In the genomic region with DNA sequence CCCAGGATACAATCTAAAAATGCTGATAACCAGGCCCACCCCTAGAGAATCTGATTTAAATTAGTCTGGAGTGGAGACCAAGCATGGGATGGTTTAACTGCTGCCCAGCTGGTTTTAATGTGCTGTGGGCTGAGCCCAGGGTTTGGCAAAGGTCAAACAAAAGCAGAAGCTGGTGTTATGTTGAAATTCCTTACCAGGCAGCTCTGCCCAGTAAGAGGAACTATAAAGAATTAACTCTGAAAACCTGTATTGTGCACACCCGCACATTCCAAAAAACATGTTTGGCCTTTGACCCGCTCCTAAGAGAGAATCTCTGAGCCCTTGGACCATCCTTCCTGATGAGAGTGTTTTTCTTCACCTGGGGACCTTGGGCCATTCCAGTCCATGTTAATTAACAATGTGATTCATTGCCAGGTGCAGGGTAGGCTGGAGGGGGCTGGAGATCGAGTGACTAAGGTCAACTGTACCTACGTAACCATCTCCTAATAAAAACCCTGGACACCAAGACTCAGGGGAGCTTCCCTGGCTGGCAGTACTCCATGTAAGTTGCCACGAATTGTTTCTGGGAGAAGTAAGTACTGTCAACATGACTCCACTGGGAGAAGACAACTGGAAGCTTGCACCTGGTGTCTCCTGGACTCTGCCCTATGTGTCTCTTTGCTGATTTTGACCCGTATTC, we compare ENCODE assay signal across 11 cellular contexts. TPM values are rescaled to one million over a fixed set of nuclear protein-coding genes. Genes with fewer than 3 reads are reported as not detected.
A peak's percentile ranks its signal among the peaks of the same experiment; 100 is the strongest.
DNase-seq lines count a peak whose midpoint lies in the region; ATAC-seq and TF ChIP-seq lines count a peak whose summit lies in the region.
"Had no signal": no experiment of that assay in that cellular context is flagged by ENCODE, and none has a peak within 500 bp of the region (broad histone marks: within the 10 kb centered on the region; RNA-seq: fewer than 3 reads in every experiment).

No MANE protein-coding gene starts in this region.

- DNase-seq in AML-193 (lab: John Stamatoyannopoulos, UW) = peak; percentile 96 to 99
- peak; percentile 84 for DNase-seq in NCI-H69 (lab: John Stamatoyannopoulos, UW)
- DNase-seq in fibroblast of gingiva (ENCODE audit: low read depth) = peak; percentile 91
- no peak for DNase-seq in NCI-H2081 treated with DMSO at 0.1 percent for 48 hours (lab: John Stamatoyannopoulos, UW)
- no peak for DNase-seq in H7
- DNase-seq in NCI-H2227 (lab: John Stamatoyannopoulos, UW; ENCODE audit: unreplicated experiment) = no peak
- DNase-seq: activated T-cell treated with anti-CD3 and anti-CD28 coated beads, Interleukin-2, amount 50 U/mL, for 1 hour; natural killer cell; small intestine had no signal

- H3K36me3 ChIP-seq in neutrophil (no peaks in the 10 kb centered on the region), H7 (replicated peaks; ENCODE audit: control insufficient read depth, insufficient read depth, low read length) (no peaks in the 10 kb centered on the region)

- H3K27me3 ChIP-seq in neutrophil (no peaks in the 10 kb centered on the region), H7 (ENCODE audit: control insufficient read depth, insufficient read depth, low read length) (no peaks in the 10 kb centered on the region)

- peak; percentile 24 for TF ChIP-seq CTCF in neutrophil (IDR thresholded peaks at IDR 0.05)

- H3K4me1 ChIP-seq in neutrophil (ENCODE audit: control insufficient read depth in 1 of 2, insufficient read depth in 1 of 2, low read depth in 1 of 2, low read length in 1 of 2) = peaks cover 32 to 51% of the 10 kb centered on the region in 2 experiments

- H3K4me3 ChIP-seq in neutrophil (ENCODE audit: low read depth in 1 of 2, low read length in 1 of 2) = peak overlapping the region in 1 of 2 experiments; percentile 14
- no peak overlapping the region for H3K4me3 ChIP-seq in H7 (ENCODE audit: insufficient read depth, low read depth, low read length)

- H3K9me3 ChIP-seq in neutrophil = no peaks in the 10 kb centered on the region

- ATAC-seq in GM21515 (IDR thresholded peaks at IDR 0.05; ENCODE audit: unreplicated experiment) = no peak

- H3K27ac ChIP-seq in neutrophil = peak overlapping the region; percentile 91

RNA-seq across cellular contexts. Expression of gene CCDC13, which starts 10.9 kb away (rescaled TPM):
- total RNA-seq in H7 (2014; rRNA removed; shearing (Covaris generic)) = 0.48 TPM in 1 of 2 replicates, not detected in the other

RNA-seq across cellular contexts. Expression of gene HIGD1A, which starts 42.1 kb away (rescaled TPM):
- 111 and 149 TPM in 2 replicates for total RNA-seq in H7 (2014; rRNA removed; shearing (Covaris generic))

RNA-seq across cellular contexts. Expression of gene ACKR2, which starts 47.1 kb away (rescaled TPM):
- total RNA-seq in H7 (2014; rRNA removed; shearing (Covaris generic)) = not detected in 2 replicates

RNA-seq across cellular contexts. Expression of gene HHATL, which starts 59.6 kb away (rescaled TPM):
- total RNA-seq in H7 (2014; rRNA removed; shearing (Covaris generic)) = not detected in 2 replicates
- total RNA-seq: natural killer cell had no signal

Comparison
In these comparisons a context has a peak if more than half of its experiments do, and no peak if none do; other contexts are left out.
1. DNase-seq: peak in AML-193 (2 of 2), NCI-H69 (single experiment) and fibroblast of gingiva (single experiment); none in NCI-H2081 treated with DMSO at 0.1 percent for 48 hours (single experiment), H7 (single experiment) and NCI-H2227 (single experiment).